25 cellular contexts compared by ENCODE assay signal in the genomic region with DNA sequence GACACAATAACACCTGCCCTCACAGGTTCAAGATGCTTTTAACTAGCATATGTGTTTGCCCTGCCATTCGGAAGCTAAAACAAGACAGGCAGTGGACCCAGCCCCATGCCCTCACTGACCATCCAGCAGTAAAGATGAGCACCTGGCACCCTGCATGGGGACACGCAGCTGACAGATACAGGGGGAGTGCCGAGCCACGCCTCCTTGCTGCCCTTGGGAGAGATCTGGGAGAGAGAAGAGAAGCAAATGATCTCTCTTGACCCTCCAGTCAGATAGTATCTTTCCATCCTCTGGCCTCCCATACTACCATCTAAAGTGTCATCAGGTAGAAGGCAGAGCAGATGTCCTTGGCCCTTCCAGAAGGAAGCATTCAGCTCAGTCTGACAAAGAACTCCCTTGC. TPM values are rescaled to one million over a fixed set of nuclear protein-coding genes. Genes with fewer than 3 reads are reported as not detected.
"Had no signal": no experiment of that assay in that cellular context is flagged by ENCODE, and none has a peak within 500 bp of the region (broad histone marks: within the 10 kb centered on the region; RNA-seq: fewer than 3 reads in every experiment).

No MANE protein-coding gene starts in this region.

- DNase-seq: activated CD4-positive, alpha-beta memory T cell treated with anti-CD3 and anti-CD28 coated beads, Interleukin-2, amount 10 ng/mL, durations not matched to agents 7 days and 5 days; activated CD4-positive, alpha-beta T cell treated with anti-CD3 and anti-CD28 coated beads for 36 hours; activated CD4-positive, alpha-beta T cell treated with anti-CD3 and anti-CD28 coated beads, Interleukin-2, amount 50 U/mL, for 1 hour; activated CD8-positive, alpha-beta memory T cell treated with anti-CD3 and anti-CD28 coated beads, Interleukin-2, amount 50 U/mL, for 4 hours; activated gamma-delta T cell treated with Interleukin-2 at 50 U/mL for 16 hours; activated naive CD4-positive, alpha-beta T cell treated with anti-CD3 and anti-CD28 coated beads, Interleukin-2, amount 10 ng/mL, durations not matched to agents 7 days and 5 days; activated naive CD8-positive, alpha-beta T cell treated with anti-CD3 and anti-CD28 coated beads for 36 hours; activated T-cell treated with anti-CD3 and anti-CD28 coated beads, Interleukin-2, amount 50 U/mL, for 72 hours; caudate nucleus; MG63; MV-4-11; NCI-H1092 treated with DMSO at 0.1 percent for 48 hours; NCI-H1436; NCI-H1694 treated with DMSO at 0.1 percent for 48 hours; NCI-H2081; NCI-H510A treated with DMSO at 0.1 percent for 48 hours; PC-3; SIG-M5; T-cell; T-helper 2 cell; T1000 had no signal

- ATAC-seq: activated CD4-positive, alpha-beta T cell treated with anti-CD3 and anti-CD28 coated beads for 36 hours; activated T-cell treated with anti-CD3 and anti-CD28 coated beads, Interleukin-2, amount 50 U/mL, for 72 hours; PC-3; T-cell had no signal

- H3K4me1 ChIP-seq: breast epithelium had no signal

- H3K36me3 Mint-ChIP-seq: activated naive CD4-positive, alpha-beta T cell treated with anti-CD3 and anti-CD28 coated beads, Interleukin-2, amount 10 ng/mL, durations not matched to agents 7 days and 5 days; activated naive CD8-positive, alpha-beta T cell treated with anti-CD3 and anti-CD28 coated beads for 36 hours; T-cell had no signal

- H3K9me3 ChIP-seq: breast epithelium, MG63 had no signal

- H3K27ac ChIP-seq: breast epithelium, KMS-11, VCaP had no signal

- H3K4me1 Mint-ChIP-seq: activated CD4-positive, alpha-beta memory T cell treated with anti-CD3 and anti-CD28 coated beads, Interleukin-2, amount 10 ng/mL, durations not matched to agents 7 days and 5 days; activated CD4-positive, alpha-beta T cell treated with anti-CD3 and anti-CD28 coated beads for 36 hours; activated naive CD4-positive, alpha-beta T cell treated with anti-CD3 and anti-CD28 coated beads, Interleukin-2, amount 10 ng/mL, durations not matched to agents 7 days and 5 days; activated naive CD8-positive, alpha-beta T cell treated with anti-CD3 and anti-CD28 coated beads for 36 hours; T-cell had no signal

- H3K4me3 Mint-ChIP-seq: activated CD4-positive, alpha-beta memory T cell treated with anti-CD3 and anti-CD28 coated beads, Interleukin-2, amount 10 ng/mL, durations not matched to agents 7 days and 5 days; activated CD4-positive, alpha-beta T cell treated with anti-CD3 and anti-CD28 coated beads for 36 hours; activated naive CD4-positive, alpha-beta T cell treated with anti-CD3 and anti-CD28 coated beads, Interleukin-2, amount 10 ng/mL, durations not matched to agents 7 days and 5 days; activated naive CD8-positive, alpha-beta T cell treated with anti-CD3 and anti-CD28 coated beads for 36 hours; activated T-cell treated with anti-CD3 and anti-CD28 coated beads, Interleukin-2, amount 50 U/mL, for 72 hours; T-cell had no signal

- H3K36me3 ChIP-seq: breast epithelium, MG63 had no signal

- H3K4me3 ChIP-seq: breast epithelium, MG63 had no signal

- H3K4me2 ChIP-seq: KMS-11 had no signal

- H3K27me3 Mint-ChIP-seq: activated CD4-positive, alpha-beta memory T cell treated with anti-CD3 and anti-CD28 coated beads, Interleukin-2, amount 10 ng/mL, durations not matched to agents 7 days and 5 days; activated CD4-positive, alpha-beta T cell treated with anti-CD3 and anti-CD28 coated beads for 36 hours; activated naive CD4-positive, alpha-beta T cell treated with anti-CD3 and anti-CD28 coated beads, Interleukin-2, amount 10 ng/mL, durations not matched to agents 7 days and 5 days; T-cell had no signal

- H3K27me3 ChIP-seq: breast epithelium, MG63 had no signal

- H3K9me3 Mint-ChIP-seq: activated naive CD8-positive, alpha-beta T cell treated with anti-CD3 and anti-CD28 coated beads for 36 hours had no signal

- H3K27ac Mint-ChIP-seq: activated CD4-positive, alpha-beta memory T cell treated with anti-CD3 and anti-CD28 coated beads, Interleukin-2, amount 10 ng/mL, durations not matched to agents 7 days and 5 days; activated CD4-positive, alpha-beta T cell treated with anti-CD3 and anti-CD28 coated beads for 36 hours; activated naive CD4-positive, alpha-beta T cell treated with anti-CD3 and anti-CD28 coated beads, Interleukin-2, amount 10 ng/mL, durations not matched to agents 7 days and 5 days; activated naive CD8-positive, alpha-beta T cell treated with anti-CD3 and anti-CD28 coated beads for 36 hours; activated T-cell treated with anti-CD3 and anti-CD28 coated beads, Interleukin-2, amount 50 U/mL, for 72 hours; activated T-helper 2 cell treated with anti-CD3 and anti-CD28 coated beads, Interferon-gamma antibody, Interleukin-2, Interleukin-4, amounts not matched to agents 10 μg/mL and 5 μg/mL and 100 μg/mL, durations not matched to agents 14 hours and 24 hours and 36 hours; T-cell had no signal

- H3K9ac ChIP-seq: KMS-11 had no signal

RNA-seq across cellular contexts. Expression of a gene that starts 40.6 kb away (rescaled TPM):
- total RNA-seq: activated CD4-positive, alpha-beta memory T cell treated with anti-CD3 and anti-CD28 coated beads, Interleukin-2, amount 10 ng/mL, durations not matched to agents 7 days and 5 days; activated CD4-positive, alpha-beta T cell treated with anti-CD3 and anti-CD28 coated beads for 36 hours; activated naive CD8-positive, alpha-beta T cell treated with anti-CD3 and anti-CD28 coated beads for 36 hours; activated T-cell treated with anti-CD3 and anti-CD28 coated beads, Interleukin-2, amount 50 U/mL, for 72 hours; activated T-helper 2 cell treated with anti-CD3 and anti-CD28 coated beads, Interferon-gamma antibody, Interleukin-2, Interleukin-4, amounts not matched to agents 10 μg/mL and 5 μg/mL and 100 μg/mL, durations not matched to agents 14 hours and 24 hours and 36 hours; PC-3; T-cell had no signal
